12 cellular contexts compared by ENCODE assay signal in the genomic region with DNA sequence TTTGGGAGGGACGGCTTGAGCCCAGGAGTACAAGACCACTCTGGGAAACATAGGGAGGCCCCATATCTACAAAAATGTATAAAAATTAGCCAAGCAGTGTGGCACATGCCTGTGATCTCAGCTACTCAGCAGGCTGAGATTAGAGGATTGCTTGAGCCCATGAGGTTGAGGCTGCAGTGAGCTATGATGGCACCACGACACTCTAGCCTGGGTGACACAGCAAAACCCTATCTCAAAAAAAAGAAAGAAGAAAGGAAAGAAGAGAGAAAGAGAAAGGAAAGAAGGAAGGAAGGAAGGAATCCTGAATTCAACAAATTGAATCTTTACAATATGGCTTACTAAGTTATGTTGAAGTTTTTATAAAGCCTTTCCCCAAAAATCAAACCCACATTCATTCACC. TPM values are rescaled to one million over a fixed set of nuclear protein-coding genes. Genes with fewer than 3 reads are reported as not detected.
A peak's percentile ranks its signal among the peaks of the same experiment; 100 is the strongest.
DNase-seq lines count a peak whose midpoint lies in the region; ATAC-seq, FAIRE-seq and TF ChIP-seq lines count a peak whose summit lies in the region.
"Had no signal": no experiment of that assay in that cellular context is flagged by ENCODE, and none has a peak within 500 bp of the region (broad histone marks: within the 10 kb centered on the region; RNA-seq: fewer than 3 reads in every experiment).

No MANE protein-coding gene starts in this region.

- H3K9me3 ChIP-seq in HepG2 (ENCODE audit: low read length) (no peaks in the 10 kb centered on the region), right lobe of liver (no peaks in the 10 kb centered on the region), SU-DHL-6 (ENCODE audit: insufficient read depth, low read length) (no peaks in the 10 kb centered on the region), hepatocyte (ENCODE audit: low read depth) (no peaks in the 10 kb centered on the region), testis (no peaks in the 10 kb centered on the region), upper lobe of right lung (no peaks in the 10 kb centered on the region), Peyer's patch (no peaks in the 10 kb centered on the region)
- H3K9me3 ChIP-seq: SJCRH30 had no signal

- peak overlapping the region; percentile 73 to 95 (median 93); a peak in 5 of 6 replicates for H3K4me3 ChIP-seq in HepG2 (replicated peaks in 1 of 3; ENCODE audit: insufficient read depth in 1 of 3, low read depth in 2 of 3, low read length in 3 of 3)
- H3K4me3 ChIP-seq in right lobe of liver, result no peak overlapping the region
- no peak overlapping the region for H3K4me3 ChIP-seq in SU-DHL-6 (ENCODE audit: insufficient read depth, low read length, poor library complexity, severe bottlenecking)
- no peak overlapping the region for H3K4me3 ChIP-seq in hepatocyte
- no peak overlapping the region for H3K4me3 ChIP-seq in testis
- H3K4me3 ChIP-seq in upper lobe of right lung, result no peak overlapping the region
- no peak overlapping the region for H3K4me3 ChIP-seq in Peyer's patch
- H3K4me3 ChIP-seq: SJCRH30 had no signal

- H3K4me3 Mint-ChIP-seq in stimulated activated memory B cell treated with anti-CD40 and anti-IgM and Interleukin-4, amounts not matched to agents 10 μg/mL and 1 μg/mL and 100 μg/mL, for 72 hours, result no peak overlapping the region

- POLR2A ChIA-PET in HepG2 (lab: Yijun Ruan, JAX), result interaction anchor here (1.2 to 1.3 kb wide), 2 partner anchors 13 to 23 kb away, joined by 3 to 4 read pairs; no protein-coding TSS in a partner anchor

- ATAC-seq in HepG2 (no peak), right lobe of liver (no peak), upper lobe of right lung (no peak)
- no peak for ATAC-seq in stimulated activated memory B cell treated with anti-CD40 and anti-IgM and Interleukin-4, amounts not matched to agents 10 μg/mL and 1 μg/mL and 100 μg/mL, for 72 hours

- intact Hi-C loops in HepG2 (cut with micrococcal nuclease; ENCODE audit: unreplicated experiment), result loop anchor here (5.0 kb wide), 2 partner anchors 97 to 662 kb away; no protein-coding TSS in a partner anchor
- intact Hi-C loops in right lobe of liver (cut with DNase I), result no loop called here
- intact Hi-C loops in testis (cut with DNase I; ENCODE audit: low total_unique reads), result no loop called here
- intact Hi-C loops in upper lobe of right lung (cut with DNase I), result no loop called here

- H4K20me1 ChIP-seq in HepG2 (ENCODE audit: insufficient read depth, low read length) (0 out of 2 replicates have a peak, but pooled peaks cover 2% of the 10 kb centered on the region), SU-DHL-6 (ENCODE audit: low read depth, low read length) (peaks cover 12% of the 10 kb centered on the region; the same call in 1 of the 2 replicates), hepatocyte (ENCODE audit: insufficient read depth, poor library complexity, severe bottlenecking) (no peaks in the 10 kb centered on the region)

- H3K36me3 Mint-ChIP-seq in stimulated activated memory B cell treated with anti-CD40 and anti-IgM and Interleukin-4, amounts not matched to agents 10 μg/mL and 1 μg/mL and 100 μg/mL, for 72 hours, result no peaks in the 10 kb centered on the region

- H3K79me2 ChIP-seq in HepG2 (ENCODE audit: insufficient read depth, low read length), result peaks cover 63% of the 10 kb centered on the region
- no peaks in the 10 kb centered on the region; the same call in 1 of the 2 replicates for H3K79me2 ChIP-seq in SU-DHL-6 (ENCODE audit: insufficient read depth, low read length)
- H3K79me2 ChIP-seq in hepatocyte, result peaks cover 60% of the 10 kb centered on the region

- no peaks in the 10 kb centered on the region for H3K9me3 Mint-ChIP-seq in stimulated activated memory B cell treated with anti-CD40 and anti-IgM and Interleukin-4, amounts not matched to agents 10 μg/mL and 1 μg/mL and 100 μg/mL, for 72 hours

- H3K27ac ChIP-seq in HepG2 (ENCODE audit: extremely low read length, insufficient read depth, low read length), result peak overlapping the region; percentile 100
- H3K27ac ChIP-seq in right lobe of liver, result no peak overlapping the region
- H3K27ac ChIP-seq in SU-DHL-6 (ENCODE audit: low read depth, low read length), result no peak overlapping the region
- H3K27ac ChIP-seq in hepatocyte, result peak overlapping the region; percentile 22
- peak overlapping the region in 1 of 2 donors; percentile 23 for H3K27ac ChIP-seq in testis
- H3K27ac ChIP-seq in upper lobe of right lung, result no peak overlapping the region
- no peak overlapping the region for H3K27ac ChIP-seq in Peyer's patch
- H3K27ac ChIP-seq: SJCRH30 had no signal

- H3K9me2 ChIP-seq in SU-DHL-6 (replicated peaks; ENCODE audit: insufficient read depth, low read length) (no peaks in the 10 kb centered on the region), hepatocyte (replicated peaks; ENCODE audit: insufficient read depth) (no peaks in the 10 kb centered on the region)

- H3K36me3 ChIP-seq in HepG2 (replicated peaks in 1 of 2; ENCODE audit: control insufficient read depth in 1 of 2, insufficient read depth in 2 of 2, low read length in 2 of 2), result no peaks in the 10 kb centered on the region
- no peaks in the 10 kb centered on the region for H3K36me3 ChIP-seq in right lobe of liver
- no peaks in the 10 kb centered on the region; the same call in 1 of the 2 replicates for H3K36me3 ChIP-seq in SU-DHL-6 (ENCODE audit: low read length)
- H3K36me3 ChIP-seq in hepatocyte (replicated peaks; ENCODE audit: insufficient read depth, low read depth), result no peaks in the 10 kb centered on the region
- H3K36me3 ChIP-seq in testis (ENCODE audit: low read depth, missing control alignments), result no peaks in the 10 kb centered on the region
- no peaks in the 10 kb centered on the region for H3K36me3 ChIP-seq in upper lobe of right lung
- H3K36me3 ChIP-seq in Peyer's patch, result no peaks in the 10 kb centered on the region
- H3K36me3 ChIP-seq: SJCRH30 had no signal

- TF ChIP-seq POLR2A in HepG2 (IDR thresholded peaks at IDR 0.05; ENCODE audit: insufficient read depth in 1 of 2, low read depth in 2 of 2, low read length in 2 of 2) (no peak), right lobe of liver (IDR thresholded peaks at IDR 0.05) (no peak), testis (IDR thresholded peaks at IDR 0.05) (no peak), Peyer's patch (IDR thresholded peaks at IDR 0.05) (no peak)

- H3K4me1 Mint-ChIP-seq in stimulated activated memory B cell treated with anti-CD40 and anti-IgM and Interleukin-4, amounts not matched to agents 10 μg/mL and 1 μg/mL and 100 μg/mL, for 72 hours, result peaks cover 13% of the 10 kb centered on the region

- FAIRE-seq in HepG2 (lab: Jason Lieb, UNC), result no peak
- FAIRE-seq: bronchial epithelial cell had no signal

- in situ Hi-C loops in HepG2 (cut with HindIII; ENCODE audit: extremely low pct_ligation_motif_present, low pct_unique_long_range_greater_than_20kb), result no loop called here

- H3F3A ChIP-seq in SU-DHL-6 (ENCODE audit: insufficient read depth), result 0 out of 2 replicates have a peak, but pooled peaks cover 17% of the 10 kb centered on the region

- H3K27me3 Mint-ChIP-seq in stimulated activated memory B cell treated with anti-CD40 and anti-IgM and Interleukin-4, amounts not matched to agents 10 μg/mL and 1 μg/mL and 100 μg/mL, for 72 hours, result peaks cover 28% of the 10 kb centered on the region

- H2AFZ ChIP-seq in HepG2 (ENCODE audit: low read length), result no peak overlapping the region
- H2AFZ ChIP-seq in SU-DHL-6 (ENCODE audit: low read depth, low read length, severe bottlenecking), result no peak overlapping the region
- H2AFZ ChIP-seq in hepatocyte, result no peak overlapping the region

- TF ChIP-seq EP300 in HepG2 (IDR thresholded peaks at IDR 0.05; ENCODE audit: low read depth in 2 of 2, low read length in 2 of 2), result no peak
- TF ChIP-seq EP300 in HepG2 (CRISPR knock-in tag; IDR thresholded peaks at IDR 0.05; ENCODE audit: borderline replicate concordance), result no peak

- H3K4me1 ChIP-seq in HepG2 (ENCODE audit: insufficient read depth, low read length), result peaks cover 38% of the 10 kb centered on the region
- peaks cover 0 to 18% (median 6%) of the 10 kb centered on the region in 4 donors for H3K4me1 ChIP-seq in right lobe of liver
- peaks cover 24% of the 10 kb centered on the region for H3K4me1 ChIP-seq in hepatocyte (ENCODE audit: insufficient read depth)
- peaks cover 12% of the 10 kb centered on the region for H3K4me1 ChIP-seq in testis
- no peaks in the 10 kb centered on the region for H3K4me1 ChIP-seq in upper lobe of right lung
- H3K4me1 ChIP-seq in Peyer's patch, result peaks cover 0 to 7% (median 3%) of the 10 kb centered on the region in 4 donors
- H3K4me1 ChIP-seq: SJCRH30 had no signal

- no TSS peak for BruUV-seq in HepG2 (replicated peaks; lab: Mats Ljungman, UMichigan)

- H3K27me3 ChIP-seq in HepG2 (ENCODE audit: control insufficient read depth in 1 of 2, insufficient read depth in 2 of 2, low read length in 2 of 2), result no peaks in the 10 kb centered on the region; a peak in 1 of 5 replicates
- no peaks in the 10 kb centered on the region for H3K27me3 ChIP-seq in right lobe of liver
- H3K27me3 ChIP-seq in SU-DHL-6 (ENCODE audit: low read length), result no peaks in the 10 kb centered on the region
- H3K27me3 ChIP-seq in hepatocyte, result no peaks in the 10 kb centered on the region
- no peaks in the 10 kb centered on the region for H3K27me3 ChIP-seq in testis
- H3K27me3 ChIP-seq in upper lobe of right lung, result no peaks in the 10 kb centered on the region
- H3K27me3 ChIP-seq in Peyer's patch, result no peaks in the 10 kb centered on the region

- H3K27ac Mint-ChIP-seq in stimulated activated memory B cell treated with anti-CD40 and anti-IgM and Interleukin-4, amounts not matched to agents 10 μg/mL and 1 μg/mL and 100 μg/mL, for 72 hours, result no peak overlapping the region

- H3K4me2 ChIP-seq in HepG2 (ENCODE audit: low read depth, low read length) (peak overlapping the region; percentile 87), SU-DHL-6 (ENCODE audit: low read depth, low read length, poor library complexity, severe bottlenecking) (peak overlapping the region; percentile 85), hepatocyte (peak overlapping the region; percentile 90)

- no peak for DNase-seq in HepG2 (ENCODE audit: low spot score)
- no peak for DNase-seq in right lobe of liver
- DNase-seq in hepatocyte (ENCODE audit: low spot score), result peak; percentile 8
- peak; percentile 22 for DNase-seq in testis
- DNase-seq in upper lobe of right lung, result no peak
- DNase-seq in Peyer's patch, result no peak
- DNase-seq: activated CD8-positive, alpha-beta memory T cell treated with anti-CD3 and anti-CD28 coated beads for 24 hours; NCI-H187; SJCRH30 had no signal

- WGBS in HepG2 (ENCODE audit: low lambda C conversion rate), result 38% methylated on average over 2 of the region's 2 CpGs
- 100% methylated on average over 1 of the region's 2 CpGs for WGBS in right lobe of liver (ENCODE audit: insufficient coverage, low coverage, low lambda C conversion rate, missing lambda C conversion rate)
- WGBS in hepatocyte (ENCODE audit: low lambda C conversion rate, missing lambda C conversion rate), result 47% methylated on average over 2 of the region's 2 CpGs
- 57 to 74% methylated on average over 2 of the region's 2 CpGs for WGBS in testis, 2 donors

- H3K9ac ChIP-seq in HepG2 (ENCODE audit: insufficient read depth, low read depth, low read length) (peak overlapping the region; percentile 95), SU-DHL-6 (ENCODE audit: low read length) (no peak overlapping the region)

- no peak for TF ChIP-seq CTCF in HepG2 (CRISPR knock-in tag; IDR thresholded peaks at IDR 0.05)
- no peak for TF ChIP-seq CTCF in right lobe of liver (IDR thresholded peaks at IDR 0.05)
- no peak for TF ChIP-seq CTCF in SU-DHL-6 (IDR thresholded peaks at IDR 0.05; ENCODE audit: insufficient read depth, low read length, poor library complexity, severe bottlenecking)
- TF ChIP-seq CTCF in hepatocyte (IDR thresholded peaks at IDR 0.05; ENCODE audit: poor library complexity), result no peak
- no peak for TF ChIP-seq CTCF in testis (IDR thresholded peaks at IDR 0.05)
- TF ChIP-seq CTCF in upper lobe of right lung (IDR thresholded peaks at IDR 0.05), result no peak
- TF ChIP-seq CTCF in Peyer's patch (IDR thresholded peaks at IDR 0.05), result no peak

- no peak for TF ChIP-seq RAD21 in HepG2 (CRISPR knock-in tag; IDR thresholded peaks at IDR 0.05)

- CTCF ChIA-PET in HepG2 (lab: Yijun Ruan, JAX; ENCODE audit: low intra/inter-chr PET ratio, low total read pairs), result no interaction called here

RNA-seq across cellular contexts. Expression of gene KIF21A, which starts 2.1 kb away (rescaled TPM):
- total RNA-seq in HepG2 (2016; rRNA removed; fragmentation: Illumina TruSeq; extraction: Trizol), result 39.7 and 55.9 TPM in 2 replicates
- 6.6 and 6.7 TPM in 2 replicates for total RNA-seq in HepG2 (2016; cell fraction: cytosol; rRNA removed; fragmentation: Illumina TruSeq; extraction: Trizol; ENCODE audit: low read depth)
- total RNA-seq in HepG2 (2016; cell fraction: insoluble cytoplasmic fraction; rRNA removed; fragmentation: Illumina TruSeq; extraction: Trizol), result 38.3 and 52.3 TPM in 2 replicates
- total RNA-seq in HepG2 (2016; cell fraction: membrane; rRNA removed; fragmentation: Illumina TruSeq; extraction: Trizol), result 12.4 and 13.0 TPM in 2 replicates
- 48.8 and 49.6 TPM in 2 replicates for total RNA-seq in HepG2 (2016; cell fraction: nucleus; rRNA removed; fragmentation: Illumina TruSeq; extraction: Trizol)
- polyA plus RNA-seq in HepG2 (2011; rRNA removed), result 17.1 and 20.6 TPM in 2 replicates
- polyA plus RNA-seq in HepG2 (2011; cell fraction: cytosol; rRNA removed), result 8.0 and 12.8 TPM in 2 replicates
- 10.3 and 14.8 TPM in 2 replicates for polyA plus RNA-seq in HepG2 (2011; cell fraction: nucleus; rRNA removed)
- polyA plus RNA-seq in HepG2 (2012), result 20.4 and 21.5 TPM in 2 replicates
- 0.51 and 0.53 TPM in 2 replicates for polyA plus RNA-seq in HepG2 (2016; cell fraction: cytosol; fragmentation: Illumina TruSeq; extraction: Trizol; ENCODE audit: low read depth)
- 36.3 and 40.4 TPM in 2 replicates for polyA plus RNA-seq in HepG2 (2016; cell fraction: insoluble cytoplasmic fraction; fragmentation: Illumina TruSeq; extraction: Trizol; ENCODE audit: low read depth)
- 1.8 and 2.8 TPM in 2 replicates for polyA plus RNA-seq in HepG2 (2016; cell fraction: membrane; fragmentation: Illumina TruSeq; extraction: Trizol; ENCODE audit: low read depth)
- polyA plus RNA-seq in HepG2 (2016; cell fraction: nucleus; fragmentation: Illumina TruSeq; extraction: Trizol; ENCODE audit: insufficient read depth, low read depth), result 42.7 and 43.8 TPM in 2 replicates
- 9.2 and 26.7 TPM in 2 replicates for polyA minus RNA-seq in HepG2 (2011; rRNA and poly(A)+ RNA removed; ENCODE audit: low replicate concordance)
- 21.9 and 27.8 TPM in 2 replicates for polyA minus RNA-seq in HepG2 (2011; cell fraction: cytosol; rRNA and poly(A)+ RNA removed)
- 109 and 125 TPM in 2 replicates for polyA minus RNA-seq in HepG2 (2011; cell fraction: nucleus; rRNA and poly(A)+ RNA removed)
- 10 to 100 TPM; 18.4 to 32.9 (median 27.8) TPM for total RNA-seq in right lobe of liver
- total RNA-seq in hepatocyte, result 55.1 and 62.1 TPM in 2 replicates
- polyA plus RNA-seq in hepatocyte, result 25.0 and 35.7 TPM in 2 replicates
- 10 to 100 TPM; 70.2 to 89.2 TPM for total RNA-seq in testis
- 13.3 TPM for polyA plus RNA-seq in testis (ENCODE audit: insufficient read depth, low read depth, low replicate concordance)
- 12.2 TPM for total RNA-seq in upper lobe of right lung
- 10 to 100 TPM; 14.7 to 41.3 (median 27.0) TPM for total RNA-seq in Peyer's patch

Comparison
In these comparisons a context has a peak if more than half of its experiments do, and no peak if none do; other contexts are left out.
1. H3K27ac ChIP-seq: peak in HepG2 (single experiment) and hepatocyte (single experiment); none in right lobe of liver (0 of 3), SU-DHL-6 (single experiment), upper lobe of right lung (single experiment) and Peyer's patch (0 of 4).
2. H3K4me3 ChIP-seq: peak in HepG2 (3 of 3); none in right lobe of liver (0 of 3), SU-DHL-6 (single experiment), hepatocyte (single experiment), testis (0 of 2), upper lobe of right lung (single experiment) and Peyer's patch (0 of 4).
3. DNase-seq: peak in hepatocyte (single experiment) and testis (single experiment); none in HepG2 (single experiment), right lobe of liver (0 of 3), upper lobe of right lung (single experiment) and Peyer's patch (0 of 3).
4. Peak in every context shown above with its lines, with median percentiles within 50 percentile points of each other: H3K4me2 ChIP-seq.